In the genomic region with DNA sequence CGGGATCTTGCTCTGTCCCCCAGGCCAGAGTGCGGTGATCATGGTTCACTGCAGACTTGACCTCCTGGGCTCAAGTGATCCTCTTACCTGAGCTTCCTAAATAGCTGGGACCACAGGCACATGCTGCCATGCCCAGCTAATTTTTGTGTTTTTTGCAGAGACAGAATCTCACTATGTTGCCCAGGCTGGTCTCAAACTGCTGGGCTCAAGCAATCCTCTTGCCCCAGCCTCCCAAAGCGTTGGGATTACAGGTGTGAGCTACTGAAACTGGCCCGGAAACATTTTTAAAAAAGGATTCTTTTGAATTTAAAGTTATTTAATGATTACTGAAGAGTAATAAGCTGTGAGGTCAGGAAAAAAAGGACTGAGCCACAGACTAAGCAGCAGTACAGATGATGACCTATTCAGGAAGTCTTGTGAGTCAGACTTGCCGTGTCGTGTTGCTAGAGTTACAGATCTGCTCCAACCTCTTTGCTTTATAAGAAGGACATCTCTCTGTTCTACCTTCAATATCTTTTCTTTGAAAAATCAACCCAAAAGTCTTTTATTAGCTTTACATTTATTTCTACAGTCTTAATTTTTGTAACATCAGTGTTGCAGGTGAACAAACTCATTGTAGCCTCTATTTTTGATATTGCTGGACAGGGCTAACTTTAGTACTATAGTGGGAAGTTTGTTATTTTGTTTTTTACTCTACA, we compare ENCODE assay signal across 8 cellular contexts.
DNase-seq lines count a peak whose midpoint lies in the region; ATAC-seq and TF ChIP-seq lines count a peak whose summit lies in the region.

No MANE protein-coding gene starts in this region.

- no peaks in the 10 kb centered on the region for H3K9me3 Mint-ChIP-seq in endothelial cell (ENCODE audit: unreplicated experiment)

- H3K27ac Mint-ChIP-seq in endothelial cell (ENCODE audit: unreplicated experiment): no peak overlapping the region

- ATAC-seq in HG03571 (IDR thresholded peaks at IDR 0.05; ENCODE audit: unreplicated experiment): no peak

- peaks cover 35% of the 10 kb centered on the region for H3K4me1 Mint-ChIP-seq in endothelial cell (ENCODE audit: unreplicated experiment)

- no peak overlapping the region for H3K4me3 Mint-ChIP-seq in endothelial cell (ENCODE audit: unreplicated experiment)

- H3K36me3 Mint-ChIP-seq in endothelial cell (ENCODE audit: low read depth, unreplicated experiment): no peaks in the 10 kb centered on the region

- peaks cover 2% of the 10 kb centered on the region for H3K27me3 Mint-ChIP-seq in endothelial cell (ENCODE audit: unreplicated experiment)

- no peak for TF ChIP-seq CTCF in endothelial cell (IDR thresholded peaks at IDR 0.05; ENCODE audit: unreplicated experiment)

- DNase-seq in NCI-H510A treated with DMSO at 0.1 percent for 48 hours (lab: John Stamatoyannopoulos, UW) (peak; percentile 25), NCI-H510A (lab: John Stamatoyannopoulos, UW) (no peak), NCI-H2196 treated with DMSO at 0.1 percent for 48 hours (lab: John Stamatoyannopoulos, UW; ENCODE audit: unreplicated experiment) (peak; percentile 34), activated T-cell treated with anti-CD3 and anti-CD28 coated beads for 24 hours (ENCODE audit: low read depth) (peak; percentile 68), foreskin melanocyte (peak; percentile 36), endothelial cell (ENCODE audit: low spot score) (no peak)
- peak; percentile 32 to 43 for DNase-seq in stimulated activated CD4-positive, alpha-beta T cell treated with anti-CD3 and anti-CD28 coated beads, Interleukin-1b, Interleukin-23, amount 100 ng/mL, for 1 hour (ENCODE audit: low read depth in 2 of 2)

Comparison
In these comparisons a context has a peak if more than half of its experiments do, and no peak if none do; other contexts are left out.
1. DNase-seq: peak in NCI-H510A treated with DMSO at 0.1 percent for 48 hours (single experiment), NCI-H2196 treated with DMSO at 0.1 percent for 48 hours (single experiment), activated T-cell treated with anti-CD3 and anti-CD28 coated beads for 24 hours (single experiment), foreskin melanocyte (single experiment) and stimulated activated CD4-positive, alpha-beta T cell treated with anti-CD3 and anti-CD28 coated beads, Interleukin-1b, Interleukin-23, amount 100 ng/mL, for 1 hour (2 of 2); none in NCI-H510A (single experiment) and endothelial cell (single experiment).